ENCODE assay signal across 11 cellular contexts in genomic region chr19:55483681-55484361, GRCh38. TPM values are rescaled to one million over a fixed set of nuclear protein-coding genes. Genes with fewer than 3 reads are reported as not detected.
DNase-seq lines count a peak whose midpoint lies in the region; ATAC-seq lines count a peak whose summit lies in the region.
"Had no signal": no experiment of that assay in that cellular context is flagged by ENCODE, and none has a peak within 500 bp of the region (broad histone marks: within the 10 kb centered on the region; RNA-seq: fewer than 3 reads in every experiment).

No MANE protein-coding gene starts in this region.

- no peak overlapping the region for H3K4me2 ChIP-seq in mesenchymal stem cell (ENCODE audit: low read length, poor library complexity, severe bottlenecking)

- no peaks in the 10 kb centered on the region for H3K27me3 ChIP-seq in mesenchymal stem cell (ENCODE audit: control insufficient read depth in 1 of 2, insufficient read depth in 1 of 2, low read length in 2 of 2)
- H3K27me3 ChIP-seq: adrenal gland had no signal

- H3K36me3 Mint-ChIP-seq in T-helper 17 cell (ENCODE audit: low read depth): no peaks in the 10 kb centered on the region

- H2BK5ac ChIP-seq in mesenchymal stem cell (ENCODE audit: low read depth, low read length, poor library complexity, severe bottlenecking): no peak overlapping the region

- H4K8ac ChIP-seq in mesenchymal stem cell (ENCODE audit: low read length): no peak overlapping the region

- H2BK15ac ChIP-seq in mesenchymal stem cell (ENCODE audit: low read depth, poor library complexity, severe bottlenecking): peak overlapping the region; percentile 3

- no peaks in the 10 kb centered on the region for H3K27me3 Mint-ChIP-seq in T-helper 17 cell

- H3K27ac ChIP-seq in mesenchymal stem cell (ENCODE audit: low read length, poor library complexity, severe bottlenecking): no peak overlapping the region

- peaks cover 21% of the 10 kb centered on the region for H3K79me1 ChIP-seq in mesenchymal stem cell (replicated peaks; ENCODE audit: low read length, poor library complexity, severe bottlenecking)

- peak overlapping the region in 1 of 2 experiments; percentile 22 for H2BK12ac ChIP-seq in mesenchymal stem cell (ENCODE audit: low read length in 2 of 2)

- no peak overlapping the region for H3K4me3 ChIP-seq in mesenchymal stem cell (ENCODE audit: insufficient read depth in 1 of 2, low read depth in 1 of 2, low read length in 2 of 2)

- peak overlapping the region in 1 of 2 experiments; percentile 43 for H3K23ac ChIP-seq in mesenchymal stem cell (ENCODE audit: low read length in 2 of 2)

- peaks cover 65% of the 10 kb centered on the region for H3K4me1 ChIP-seq in mesenchymal stem cell (ENCODE audit: control insufficient read depth, insufficient read depth, low read depth, low read length)

- DNase-seq in left ventricle myocardium superior: peak; percentile 25
- no peak for DNase-seq in left cardiac atrium
- DNase-seq in T-helper 17 cell: no peak
- no peak for DNase-seq in mesenchymal stem cell
- no peak for DNase-seq in hypothalamus (lab: John Stamatoyannopoulos, UW)
- no peak for DNase-seq in HPDE6-E6E7 (ENCODE audit: extremely low spot score)
- DNase-seq: effector CD8-positive, alpha-beta T cell; stimulated activated CD4-positive, alpha-beta T cell treated with anti-CD3 and anti-CD28 coated beads, Interleukin-15, amount 100 ng/mL, for 24 hours had no signal

- WGBS in mesenchymal stem cell: 74% methylated on average over 35 of the region's 35 CpGs

- H3K9ac ChIP-seq in mesenchymal stem cell (ENCODE audit: low read length): peak overlapping the region; percentile 86

- no peak overlapping the region for H3K14ac ChIP-seq in mesenchymal stem cell (ENCODE audit: low read length in 2 of 2)

- peak overlapping the region in 1 of 2 experiments; percentile 15 for H3K4ac ChIP-seq in mesenchymal stem cell (ENCODE audit: low read depth in 1 of 2, low read length in 2 of 2)

- intact Hi-C loops in left ventricle myocardium superior (cut with micrococcal nuclease): no loop called here
- intact Hi-C loops in left cardiac atrium (cut with DNase I): no loop called here

- peaks cover 6 to 58% of the 10 kb centered on the region in 2 experiments for H3K36me3 ChIP-seq in mesenchymal stem cell (ENCODE audit: control insufficient read depth in 1 of 2, insufficient read depth in 2 of 2, low read depth in 1 of 2, low read length in 2 of 2)

- peaks cover 15% of the 10 kb centered on the region for H3K4me1 Mint-ChIP-seq in T-helper 17 cell

- H3K4me3 Mint-ChIP-seq in T-helper 17 cell: no peak overlapping the region

- H2BK120ac ChIP-seq in mesenchymal stem cell (ENCODE audit: low read depth, low read length): no peak overlapping the region

- no peak overlapping the region for H2AFZ ChIP-seq in mesenchymal stem cell (ENCODE audit: low read depth, low read length)

- ATAC-seq in left ventricle myocardium superior (no peak), left cardiac atrium (no peak), T-helper 17 cell (no peak), esophagus mucosa (no peak), GM21717 (IDR thresholded peaks at IDR 0.05; ENCODE audit: unreplicated experiment) (no peak)

- H3K18ac ChIP-seq in mesenchymal stem cell (ENCODE audit: low read depth in 1 of 2, low read length in 2 of 2): no peak overlapping the region

- peak overlapping the region; percentile 44 for H4K91ac ChIP-seq in mesenchymal stem cell (ENCODE audit: low read length)

- no peaks in the 10 kb centered on the region for H3K9me3 ChIP-seq in T-helper 17 cell (ENCODE audit: control insufficient read depth, low read length, poor library complexity, severe bottlenecking)
- no peaks in the 10 kb centered on the region for H3K9me3 ChIP-seq in mesenchymal stem cell (ENCODE audit: control insufficient read depth, low read length)
- H3K9me3 ChIP-seq: adrenal gland had no signal

- no peak overlapping the region for H2AK5ac ChIP-seq in mesenchymal stem cell (ENCODE audit: low read length, severe bottlenecking)

- H3K27ac Mint-ChIP-seq in T-helper 17 cell: peak overlapping the region; percentile 89

RNA-seq across cellular contexts. Expression of gene NAT14, which starts 1.2 kb away (rescaled TPM):
- total RNA-seq in left ventricle myocardium superior (6.0 TPM), left cardiac atrium (10 to 100 TPM in 1 of 2 donors, 1 to 10 TPM in 1; 9.2 to 13.7 TPM), T-helper 17 cell (10 to 100 TPM in 1 of 2 donors, 1 to 10 TPM in 1; 9.1 to 11.9 TPM), esophagus mucosa (7.5 TPM)
- polyA plus RNA-seq in mesenchymal stem cell (2013, experiment 1 of 2): 106 TPM
- polyA plus RNA-seq in mesenchymal stem cell (2013, experiment 2 of 2): 108 TPM

RNA-seq across cellular contexts. Expression of gene SSC5D, which starts 4.4 kb away (rescaled TPM):
- total RNA-seq in left ventricle myocardium superior (2.7 TPM), left cardiac atrium (1 to 10 TPM; 5.7 to 6.7 TPM), T-helper 17 cell (under 1 TPM; 0.08 to 0.47 TPM), esophagus mucosa (0.24 TPM)
- 29.2 TPM for polyA plus RNA-seq in mesenchymal stem cell (2013, experiment 1 of 2)
- 27.1 TPM for polyA plus RNA-seq in mesenchymal stem cell (2013, experiment 2 of 2)

RNA-seq across cellular contexts. Expression of gene ZNF628, which starts 7.4 kb away (rescaled TPM):
- total RNA-seq in left ventricle myocardium superior (6.4 TPM), left cardiac atrium (1 to 10 TPM; 5.3 to 9.0 TPM), T-helper 17 cell (10 to 100 TPM; 19.4 to 25.5 TPM), esophagus mucosa (3.7 TPM)
- polyA plus RNA-seq in mesenchymal stem cell (2013, experiment 1 of 2): 7.0 TPM
- 6.6 TPM for polyA plus RNA-seq in mesenchymal stem cell (2013, experiment 2 of 2)

RNA-seq across cellular contexts. Expression of gene C19orf85, which starts 19.3 kb away (rescaled TPM):
- total RNA-seq in left ventricle myocardium superior (not detected), left cardiac atrium (not detected), T-helper 17 cell (not detected), esophagus mucosa (not detected)
- not detected for polyA plus RNA-seq in mesenchymal stem cell (2013, experiment 1 of 2)
- polyA plus RNA-seq in mesenchymal stem cell (2013, experiment 2 of 2): not detected
- total RNA-seq: adrenal gland had no signal
- polyA plus RNA-seq: adrenal gland had no signal

RNA-seq across cellular contexts. Expression of gene ISOC2, which starts 22.4 kb away (rescaled TPM):
- total RNA-seq in left ventricle myocardium superior (58.5 TPM), left cardiac atrium (10 to 100 TPM; 58.4 to 60.5 TPM), T-helper 17 cell (1 to 10 TPM; 6.5 to 7.2 TPM), esophagus mucosa (41.9 TPM)
- polyA plus RNA-seq in mesenchymal stem cell (2013, experiment 1 of 2): 54.6 TPM
- 52.1 TPM for polyA plus RNA-seq in mesenchymal stem cell (2013, experiment 2 of 2)
